ENCODE assay signal across 16 cellular contexts in genomic region chr3:109933576-109933975, GRCh38.
DNase-seq lines count a peak whose midpoint lies in the region; ATAC-seq and TF ChIP-seq lines count a peak whose summit lies in the region.
"Had no signal": no experiment of that assay in that cellular context is flagged by ENCODE, and none has a peak within 500 bp of the region (broad histone marks: within the 10 kb centered on the region; RNA-seq: fewer than 3 reads in every experiment).

No MANE protein-coding gene starts in this region.

- H2AFZ ChIP-seq in HCT116 (ENCODE audit: low read depth, low read length, poor library complexity, severe bottlenecking) (peak overlapping the region; percentile 79), fibroblast of lung (ENCODE audit: low read length) (peak overlapping the region; percentile 30), mammary epithelial cell (ENCODE audit: low read depth, low read length) (no peak overlapping the region)

- no peak for TF ChIP-seq CTCF in HCT116 (IDR thresholded peaks at IDR 0.05 in 2 of 3, conservative IDR thresholded peaks at IDR 0.05 in 1 of 3; ENCODE audit: borderline replicate concordance in 1 of 3, insufficient read depth in 1 of 3, low read depth in 2 of 3, low read length in 2 of 3)
- TF ChIP-seq CTCF in fibroblast of lung (conservative IDR thresholded peaks at IDR 0.05 in 1 of 2, IDR thresholded peaks at IDR 0.05 in 1 of 2; ENCODE audit: low read depth in 1 of 2, low read length in 2 of 2): no peak
- TF ChIP-seq CTCF in mammary epithelial cell (conservative IDR thresholded peaks at IDR 0.05 in 1 of 2, IDR thresholded peaks at IDR 0.05 in 1 of 2; ENCODE audit: extremely low read depth in 1 of 2, insufficient read depth in 1 of 2, low read depth in 1 of 2, low read length in 2 of 2): no peak

- H3K36me3 ChIP-seq in HCT116 (ENCODE audit: control insufficient read depth in 1 of 2, insufficient read depth in 2 of 2, low read length in 2 of 2): no peaks in the 10 kb centered on the region
- no peaks in the 10 kb centered on the region for H3K36me3 ChIP-seq in fibroblast of lung (ENCODE audit: control insufficient read depth, insufficient read depth, low read length)
- H3K36me3 ChIP-seq in mammary epithelial cell (ENCODE audit: insufficient read depth, low read length): no peaks in the 10 kb centered on the region
- H3K36me3 ChIP-seq: BE2C, BLaER1 had no signal

- no peaks in the 10 kb centered on the region for H3K27me3 ChIP-seq in HCT116 (ENCODE audit: insufficient read depth, low read length)
- H3K27me3 ChIP-seq in fibroblast of lung (ENCODE audit: control insufficient read depth, insufficient read depth, low read length): no peaks in the 10 kb centered on the region
- no peaks in the 10 kb centered on the region for H3K27me3 ChIP-seq in mammary epithelial cell (ENCODE audit: insufficient read depth, low read length)
- H3K27me3 ChIP-seq: BE2C, BLaER1 had no signal

- H4K20me1 ChIP-seq in HCT116 (ENCODE audit: insufficient read depth) (no peaks in the 10 kb centered on the region), fibroblast of lung (ENCODE audit: control insufficient read depth, extremely low read depth, insufficient read depth, low read length) (no peaks in the 10 kb centered on the region), mammary epithelial cell (ENCODE audit: insufficient read depth, low read length) (no peaks in the 10 kb centered on the region)
- H4K20me1 ChIP-seq: BLaER1 had no signal

- DNase-seq in HCT116 (ENCODE audit: low read depth, low spot score): no peak
- DNase-seq in fibroblast of lung (ENCODE audit: low read depth in 2 of 2): no peak
- DNase-seq in left cardiac atrium: no peak
- DNase-seq in mammary epithelial cell: no peak
- no peak for DNase-seq in HuH-7.5 (ENCODE audit: low spot score)
- DNase-seq: 8988T; ACHN; BE2C; C1 segment of cervical spinal cord; CD4-positive, alpha-beta memory T cell; CD4-positive, CD25-positive, alpha-beta regulatory T cell; CD8-positive, alpha-beta memory T cell; COR-L47; DMS79 treated with DMSO at 0.1 percent for 48 hours; GF-D8 had no signal

- dilution Hi-C loops in mammary epithelial cell (cut with HindIII; ENCODE audit: low sequenced_read_pairs): no loop called here

- H3K9me3 ChIP-seq in HCT116 (ENCODE audit: control insufficient read depth in 1 of 2, insufficient read depth in 1 of 2, low read depth in 1 of 2, low read length in 2 of 2) (no peaks in the 10 kb centered on the region), fibroblast of lung (ENCODE audit: control insufficient read depth, insufficient read depth, low read depth, low read length) (no peaks in the 10 kb centered on the region), mammary epithelial cell (replicated peaks; ENCODE audit: insufficient read depth, low read length) (no peaks in the 10 kb centered on the region)
- H3K9me3 ChIP-seq: BE2C, BLaER1 had no signal

- H3K27ac ChIP-seq in HCT116 (ENCODE audit: low read depth, low read length) (no peak overlapping the region), fibroblast of lung (ENCODE audit: insufficient read depth, low read length) (no peak overlapping the region), mammary epithelial cell (ENCODE audit: insufficient read depth, low read depth, low read length) (no peak overlapping the region)
- H3K27ac ChIP-seq: BLaER1 had no signal

- intact Hi-C loops in HCT116 (cut with micrococcal nuclease) (no loop called here), left cardiac atrium (cut with DNase I) (no loop called here), mammary epithelial cell (cut with micrococcal nuclease) (no loop called here)

- BruUV-seq in HCT116 (replicated peaks; lab: Mats Ljungman, UMichigan): no TSS peak
- BruUV-seq in mammary epithelial cell (replicated peaks; lab: Mats Ljungman, UMichigan): no TSS peak

- H3K4me3 ChIP-seq in HCT116 (replicated peaks in 1 of 2; ENCODE audit: low read depth in 1 of 2, low read length in 2 of 2) (no peak overlapping the region), fibroblast of lung (replicated peaks in 1 of 4; ENCODE audit: control extremely low read depth in 1 of 4, insufficient read depth in 1 of 4, low read depth in 3 of 4, low read length in 4 of 4) (no peak overlapping the region), mammary epithelial cell (replicated peaks in 1 of 3; ENCODE audit: insufficient read depth in 1 of 3, low read depth in 2 of 3, low read length in 3 of 3) (no peak overlapping the region)
- H3K4me3 ChIP-seq: BLaER1 had no signal

- CTCF ChIA-PET in HCT116 (lab: Charles Lee) (no interaction called here), mammary epithelial cell (lab: Charles Lee; ENCODE audit: low non-redundant PET) (no interaction called here)

- POLR2A ChIA-PET in HCT116 (lab: Charles Lee): no interaction called here

- no peaks in the 10 kb centered on the region for H3K9me2 ChIP-seq in HCT116 (ENCODE audit: insufficient read depth)

- RAD21 ChIA-PET in HCT116 (lab: Charles Lee; ENCODE audit: low non-redundant PET in 1 of 2, low total read pairs in 2 of 2, uncharacterized antibody in 2 of 2, unreplicated experiment in 2 of 2): no interaction called here

- TF ChIP-seq POLR2A in HCT116 (IDR thresholded peaks at IDR 0.05; ENCODE audit: borderline replicate concordance, extremely low read depth, insufficient read depth, insufficient read length): no peak

- ATAC-seq in HCT116 (no peak), left cardiac atrium (no peak)

- H3K4me1 ChIP-seq in HCT116 (ENCODE audit: control insufficient read depth in 1 of 2, insufficient read depth in 2 of 2, low read length in 2 of 2): peaks cover 3 to 38% of the 10 kb centered on the region in 2 experiments; a peak in 2 of 4 replicates
- H3K4me1 ChIP-seq in fibroblast of lung (ENCODE audit: control insufficient read depth, extremely low read depth, insufficient read depth, low read length): no peaks in the 10 kb centered on the region
- no peaks in the 10 kb centered on the region for H3K4me1 ChIP-seq in mammary epithelial cell (ENCODE audit: insufficient read depth, low read length)
- H3K4me1 ChIP-seq: BE2C, BLaER1 had no signal

- H3K4me2 ChIP-seq in HCT116 (ENCODE audit: low read length) (no peak overlapping the region), fibroblast of lung (ENCODE audit: extremely low read depth, insufficient read depth, low read length) (no peak overlapping the region), mammary epithelial cell (ENCODE audit: insufficient read depth, low read depth, low read length) (no peak overlapping the region)
- H3K4me2 ChIP-seq: BLaER1 had no signal

- in situ Hi-C loops in mammary epithelial cell (cut with MboI; ENCODE audit: low sequenced_read_pairs in 2 of 2): no loop called here

- no peak overlapping the region for H3K9ac ChIP-seq in HCT116 (ENCODE audit: low read length)
- no peak overlapping the region for H3K9ac ChIP-seq in fibroblast of lung (ENCODE audit: insufficient read depth, low read length)
- H3K9ac ChIP-seq in mammary epithelial cell (ENCODE audit: insufficient read depth, low read length): no peak overlapping the region
- H3K9ac ChIP-seq: BLaER1 had no signal

- no peaks in the 10 kb centered on the region for H3K79me2 ChIP-seq in HCT116 (ENCODE audit: insufficient read depth, low read length)
- no peaks in the 10 kb centered on the region for H3K79me2 ChIP-seq in fibroblast of lung (ENCODE audit: control insufficient read depth, insufficient read depth, low read length)
- H3K79me2 ChIP-seq in mammary epithelial cell (ENCODE audit: insufficient read depth, low read length): no peaks in the 10 kb centered on the region

- TF ChIP-seq RAD21 in HCT116 (IDR thresholded peaks at IDR 0.05; ENCODE audit: low read depth): no peak

- 58% methylated on average over 1 of the region's 1 CpG for WGBS in mammary epithelial cell (ENCODE audit: low coverage, missing lambda C conversion rate)

TF ChIP-seq in HCT116, 20 proteins besides CTCF, POLR2A, EP300 and RAD21:
- TF ChIP-seq EGR1 (IDR thresholded peaks at IDR 0.05; ENCODE audit: low read depth) (no peak), SP1 (IDR thresholded peaks at IDR 0.05; ENCODE audit: low read depth) (no peak), SRF (IDR thresholded peaks at IDR 0.05; ENCODE audit: low read depth) (no peak), CEBPB (IDR thresholded peaks at IDR 0.05; ENCODE audit: low read depth) (no peak), EZH2phosphoT487 (IDR thresholded peaks at IDR 0.05; ENCODE audit: borderline replicate concordance) (no peak), SIN3A (IDR thresholded peaks at IDR 0.05; ENCODE audit: low read depth) (no peak), ATF3 (IDR thresholded peaks at IDR 0.05) (no peak), REST (IDR thresholded peaks at IDR 0.05; ENCODE audit: low read depth) (no peak), ZNF274 (IDR thresholded peaks at IDR 0.05; ENCODE audit: low read depth, low read length) (no peak)
